13 cellular contexts compared by ENCODE assay signal in genomic region chr16:66923247-66923851, GRCh38. TPM values are rescaled to one million over a fixed set of nuclear protein-coding genes. Genes with fewer than 3 reads are reported as not detected.
DNase-seq lines count a peak whose midpoint lies in the region; ATAC-seq and TF ChIP-seq lines count a peak whose summit lies in the region.
"Had no signal": no experiment of that assay in that cellular context is flagged by ENCODE, and none has a peak within 500 bp of the region (broad histone marks: within the 10 kb centered on the region; RNA-seq: fewer than 3 reads in every experiment).

No MANE protein-coding gene starts in this region.

- peak overlapping the region; percentile 66 for H3K23ac ChIP-seq in neuronal stem cell (ENCODE audit: low read depth, low read length, poor library complexity)

- no peak overlapping the region for H3K4me3 Mint-ChIP-seq in natural killer cell
- H3K4me3 Mint-ChIP-seq: dendritic cell treated with granulocyte-macrophage colony-stimulating factor and Interleukin-4, amounts not matched to agents 40 ng/mL and 50 ng/mL, for 4 days had no signal

- intact Hi-C loops in natural killer cell (cut with micrococcal nuclease): no loop called here

- peaks cover 0 to 13% of the 10 kb centered on the region in 2 donors for H3K4me1 Mint-ChIP-seq in natural killer cell

- H3K27me3 ChIP-seq in BLaER1: peaks cover 34% of the 10 kb centered on the region
- H3K27me3 ChIP-seq in esophagus (ENCODE audit: control insufficient read depth in 1 of 2, insufficient read depth in 2 of 2, low read length in 2 of 2): no peaks in the 10 kb centered on the region
- H3K27me3 ChIP-seq in neuronal stem cell (ENCODE audit: control insufficient read depth in 3 of 3, insufficient read depth in 3 of 3, low read depth in 1 of 3, low read length in 3 of 3): peaks cover 12 to 60% (median 37%) of the 10 kb centered on the region in 3 experiments

- H2BK12ac ChIP-seq in neuronal stem cell (ENCODE audit: low read length): peak overlapping the region; percentile 26

- no peak overlapping the region for H2BK15ac ChIP-seq in neuronal stem cell (ENCODE audit: low read length)

- H2BK120ac ChIP-seq in neuronal stem cell (ENCODE audit: low read depth, low read length): no peak overlapping the region

- H3K4me1 ChIP-seq in BLaER1 (peaks cover 97% of the 10 kb centered on the region), esophagus (ENCODE audit: control insufficient read depth in 2 of 2, insufficient read depth in 2 of 2, low read length in 1 of 2) (peaks cover 17 to 45% of the 10 kb centered on the region in 2 donors), neuronal stem cell (ENCODE audit: control insufficient read depth in 2 of 2, insufficient read depth in 1 of 2, low read depth in 1 of 2, low read length in 2 of 2) (peaks cover 2 to 44% of the 10 kb centered on the region in 2 donors)

- no peak overlapping the region for H3K27ac Mint-ChIP-seq in natural killer cell
- H3K27ac Mint-ChIP-seq: dendritic cell treated with granulocyte-macrophage colony-stimulating factor and Interleukin-4, amounts not matched to agents 40 ng/mL and 50 ng/mL, for 4 days had no signal

- no peaks in the 10 kb centered on the region for H3K9me3 ChIP-seq in BLaER1
- H3K9me3 ChIP-seq in esophagus (ENCODE audit: control insufficient read depth in 2 of 2, insufficient read depth in 1 of 2, low read depth in 1 of 2, low read length in 1 of 2): no peaks in the 10 kb centered on the region
- H3K9me3 ChIP-seq in neuronal stem cell (replicated peaks in 1 of 2; ENCODE audit: control insufficient read depth in 2 of 2, insufficient read depth in 1 of 2, low read depth in 1 of 2, low read length in 2 of 2): no peaks in the 10 kb centered on the region

- H3K14ac ChIP-seq in neuronal stem cell (ENCODE audit: low read length): no peak overlapping the region

- no peak overlapping the region for H4K8ac ChIP-seq in neuronal stem cell (ENCODE audit: low read depth, low read length)

- no peak overlapping the region for H4K91ac ChIP-seq in neuronal stem cell (ENCODE audit: low read depth, low read length, poor library complexity)

- H2BK5ac ChIP-seq in neuronal stem cell (ENCODE audit: low read length): no peak overlapping the region

- H3K36me3 ChIP-seq in BLaER1: no peaks in the 10 kb centered on the region
- H3K36me3 ChIP-seq in esophagus (ENCODE audit: control insufficient read depth in 2 of 2, insufficient read depth in 2 of 2, low read length in 1 of 2): peaks cover 0 to 6% of the 10 kb centered on the region in 2 donors
- no peaks in the 10 kb centered on the region for H3K36me3 ChIP-seq in neuronal stem cell (replicated peaks in 1 of 2; ENCODE audit: control insufficient read depth in 2 of 2, insufficient read depth in 2 of 2, low read length in 2 of 2)

- DNase-seq in NCI-H2196 (lab: John Stamatoyannopoulos, UW; ENCODE audit: unreplicated experiment): peak; percentile 45
- DNase-seq in neuronal stem cell (ENCODE audit: low spot score): no peak
- no peak for DNase-seq in occipital lobe (lab: John Stamatoyannopoulos, UW)
- no peak for DNase-seq in natural killer cell
- DNase-seq: CD4-positive, CD25-positive, alpha-beta regulatory T cell; stimulated activated CD4-positive, alpha-beta T cell treated with anti-CD3 and anti-CD28 coated beads, Interleukin-2, amount 100 ng/mL, for 24 hours had no signal

- H3K4me3 ChIP-seq in BLaER1 (peak overlapping the region; percentile 45), esophagus (ENCODE audit: low read depth in 1 of 2, low read length in 2 of 2) (peak overlapping the region; percentile 40 to 55), neuronal stem cell (ENCODE audit: low read length in 2 of 2) (no peak overlapping the region)

- H3K9me3 Mint-ChIP-seq in natural killer cell: no peaks in the 10 kb centered on the region
- H3K9me3 Mint-ChIP-seq: dendritic cell treated with granulocyte-macrophage colony-stimulating factor and Interleukin-4, amounts not matched to agents 40 ng/mL and 50 ng/mL, for 4 days had no signal

- 45 to 59% methylated on average over 20 of the region's 20 CpGs for WGBS in esophagus, 2 donors
- WGBS in neuronal stem cell (ENCODE audit: extremely low coverage in 2 of 2, insufficient read length in 2 of 2, insufficient replicate concordance in 1 of 2), 2 donors: no CpG with 5 or more reads among the region's 20 CpGs

- H3K27ac ChIP-seq in BLaER1 (peak overlapping the region; percentile 89), esophagus (ENCODE audit: low read depth in 2 of 2, low read length in 1 of 2) (peak overlapping the region; percentile 70 to 83), neuronal stem cell (replicated peaks; ENCODE audit: low read length) (no peak overlapping the region)

- H3K79me1 ChIP-seq in neuronal stem cell (ENCODE audit: low read depth, low read length): no peaks in the 10 kb centered on the region

- H3K4me2 ChIP-seq in BLaER1: peak overlapping the region; percentile 90
- no peak overlapping the region for H3K4me2 ChIP-seq in neuronal stem cell (ENCODE audit: insufficient read depth, low read length, poor library complexity, severe bottlenecking)

- peak overlapping the region; percentile 27 for H2AK5ac ChIP-seq in neuronal stem cell (ENCODE audit: low read depth, low read length)

- no peak overlapping the region for H3K4ac ChIP-seq in neuronal stem cell (ENCODE audit: low read length)

- peak overlapping the region; percentile 63 for H3K9ac ChIP-seq in BLaER1
- no peak overlapping the region for H3K9ac ChIP-seq in neuronal stem cell (ENCODE audit: low read depth, low read length, poor library complexity)

- H4K20me1 ChIP-seq in BLaER1: no peaks in the 10 kb centered on the region

- TF ChIP-seq CTCF in natural killer cell (IDR thresholded peaks at IDR 0.05): no peak

- no peak overlapping the region for H2AFZ ChIP-seq in neuronal stem cell (ENCODE audit: low read length)

- H3K27me3 Mint-ChIP-seq in natural killer cell (ENCODE audit: low read depth in 2 of 2): peaks cover 10 to 32% of the 10 kb centered on the region in 2 donors

- no peaks in the 10 kb centered on the region for H3K36me3 Mint-ChIP-seq in natural killer cell
- H3K36me3 Mint-ChIP-seq: CD4-positive, CD25-positive, alpha-beta regulatory T cell had no signal

- H3K18ac ChIP-seq in neuronal stem cell (ENCODE audit: low read length): no peak overlapping the region

- ATAC-seq in HG03460 (IDR thresholded peaks at IDR 0.05; ENCODE audit: unreplicated experiment) (no peak), GM19035 (IDR thresholded peaks at IDR 0.05; ENCODE audit: unreplicated experiment) (no peak), natural killer cell (no peak)

RNA-seq across cellular contexts. Expression of gene RRAD, which starts 2.0 kb away (rescaled TPM):
- 100 to 1,000 TPM in 1 of 2 donors, 10 to 100 TPM in 1; 93.6 to 125 TPM for polyA plus RNA-seq in esophagus
- polyA plus RNA-seq in neuronal stem cell (2013, experiment 1 of 2): 0.32 TPM
- 0.30 TPM for polyA plus RNA-seq in neuronal stem cell (2013, experiment 2 of 2)
- total RNA-seq in occipital lobe: 0.94 TPM
- total RNA-seq in natural killer cell: 1 to 10 TPM; 1.8 to 4.5 (median 2.8) TPM
- polyA plus RNA-seq: CD4-positive, CD25-positive, alpha-beta regulatory T cell had no signal

RNA-seq across cellular contexts. Expression of gene CDH16, which starts 4.7 kb away (rescaled TPM):
- polyA plus RNA-seq in esophagus: 1 to 10 TPM; 6.1 to 6.5 TPM
- not detected for polyA plus RNA-seq in neuronal stem cell (2013, experiment 1 of 2)
- not detected for polyA plus RNA-seq in neuronal stem cell (2013, experiment 2 of 2)
- total RNA-seq in occipital lobe (not detected), natural killer cell (not detected)
- total RNA-seq: CD4-positive, CD25-positive, alpha-beta regulatory T cell; HT-29 had no signal
- polyA plus RNA-seq: CD4-positive, CD25-positive, alpha-beta regulatory T cell had no signal

RNA-seq across cellular contexts. Expression of gene CIAO2B, which starts 10.9 kb away (rescaled TPM):
- 100 to 1,000 TPM; 139 to 266 TPM for polyA plus RNA-seq in esophagus
- 93.4 TPM for polyA plus RNA-seq in neuronal stem cell (2013, experiment 1 of 2)
- 91.2 TPM for polyA plus RNA-seq in neuronal stem cell (2013, experiment 2 of 2)
- total RNA-seq in occipital lobe (80.5 TPM), natural killer cell (10 to 100 TPM; 57.2 to 62.8 (median 60.0) TPM)

RNA-seq across cellular contexts. Expression of gene CES2, which starts 12.0 kb away (rescaled TPM):
- polyA plus RNA-seq in esophagus: 100 to 1,000 TPM; 120 to 128 TPM
- 14.6 TPM for polyA plus RNA-seq in neuronal stem cell (2013, experiment 1 of 2)
- 15.0 TPM for polyA plus RNA-seq in neuronal stem cell (2013, experiment 2 of 2)
- total RNA-seq in occipital lobe: 24.6 TPM
- 10 to 100 TPM; 26.9 to 33.6 (median 33.1) TPM for total RNA-seq in natural killer cell

RNA-seq across cellular contexts. Expression of gene CES3, which starts 37.7 kb away (rescaled TPM):
- polyA plus RNA-seq in esophagus: 1 to 10 TPM; 1.8 to 4.8 TPM
- 2.4 TPM for polyA plus RNA-seq in neuronal stem cell (2013, experiment 1 of 2)
- polyA plus RNA-seq in neuronal stem cell (2013, experiment 2 of 2): 2.5 TPM
- 0.78 TPM for total RNA-seq in occipital lobe
- total RNA-seq in natural killer cell: under 1 TPM; 0.19 to 0.95 (median 0.27) TPM
- total RNA-seq: kidney epithelial cell had no signal

Comparison
In these comparisons a context has a peak if more than half of its experiments do, and no peak if none do; other contexts are left out.
1. H3K4me3 ChIP-seq: peak in BLaER1 (single experiment) and esophagus (2 of 2); none in neuronal stem cell (0 of 2).